ENCODE assay signal across 19 cellular contexts in the genomic region with DNA sequence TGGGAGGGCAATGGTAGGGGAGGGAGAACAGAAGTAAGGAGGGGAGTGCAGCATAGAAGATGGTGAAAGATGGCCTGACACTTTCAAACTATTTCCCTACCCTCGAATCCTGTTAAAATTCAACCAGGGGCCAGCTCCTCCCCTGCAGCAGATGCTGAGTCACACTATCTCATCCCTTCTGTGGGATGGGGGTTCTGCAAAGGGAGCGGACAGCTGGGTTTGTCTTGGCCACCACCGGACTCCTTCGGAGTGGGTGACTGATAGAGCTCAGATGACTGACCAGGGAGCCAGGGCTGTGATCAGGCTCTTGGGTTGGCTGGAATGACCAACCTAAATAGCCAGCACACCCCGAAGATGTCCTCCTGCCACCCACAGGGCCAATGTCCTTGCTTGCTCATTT. TPM values are rescaled to one million over a fixed set of nuclear protein-coding genes. Genes with fewer than 3 reads are reported as not detected.
"Had no signal": no experiment of that assay in that cellular context is flagged by ENCODE, and none has a peak within 500 bp of the region (broad histone marks: within the 10 kb centered on the region; RNA-seq: fewer than 3 reads in every experiment).

No MANE protein-coding gene starts in this region.

- DNase-seq: activated CD4-positive, alpha-beta T cell treated with anti-CD3 and anti-CD28 coated beads for 48 hours; activated CD8-positive, alpha-beta T cell treated with anti-CD3 and anti-CD28 coated beads, Interleukin-2, amount 10 ng/mL, durations not matched to agents 7 days and 5 days; activated naive CD4-positive, alpha-beta T cell treated with anti-CD3 and anti-CD28 coated beads, Interleukin-2, amount 10 ng/mL, durations not matched to agents 7 days and 5 days; caudate nucleus; colonic mucosa; esophagus squamous epithelium; foreskin keratinocyte; heart left ventricle; left ventricle myocardium inferior; ovary; retina; small intestine; T-helper 1 cell; transverse colon had no signal

- H3K27ac ChIP-seq: colonic mucosa, esophagus squamous epithelium, foreskin keratinocyte, heart left ventricle, left ventricle myocardium inferior, ovary, transverse colon had no signal

- H3K27me3 ChIP-seq: colonic mucosa, heart left ventricle, ovary, transverse colon had no signal

- H3K4me3 ChIP-seq: colonic mucosa, esophagus squamous epithelium, heart left ventricle, left ventricle myocardium inferior, ovary, transverse colon had no signal

- ATAC-seq: activated CD8-positive, alpha-beta T cell treated with anti-CD3 and anti-CD28 coated beads, Interleukin-2, amount 10 ng/mL, durations not matched to agents 7 days and 5 days; foreskin keratinocyte; heart left ventricle; stimulated activated effector memory CD8-positive, alpha-beta T cell treated with anti-CD3 and anti-CD28 coated beads, Interleukin-12 subunit alpha, Interleukin-12 subunit beta, amount 100 ng/mL, for 72 hours; WTC11 had no signal

- H3K9me3 ChIP-seq: colonic mucosa, ovary had no signal

- H3K4me1 ChIP-seq: colonic mucosa, esophagus squamous epithelium, foreskin keratinocyte, heart left ventricle, left ventricle myocardium inferior, transverse colon had no signal

- H3K36me3 ChIP-seq: colonic mucosa, esophagus squamous epithelium, heart left ventricle, left ventricle myocardium inferior, ovary, transverse colon had no signal

RNA-seq across cellular contexts. Expression of a gene that starts 47.4 kb away (rescaled TPM):
- total RNA-seq: activated CD8-positive, alpha-beta T cell treated with anti-CD3 and anti-CD28 coated beads, Interleukin-2, amount 10 ng/mL, durations not matched to agents 7 days and 5 days; activated T-helper 2 cell treated with anti-CD3 and anti-CD28 coated beads, Interferon-gamma antibody, Interleukin-2, Interleukin-4, amounts not matched to agents 10 μg/mL and 5 μg/mL and 100 μg/mL, durations not matched to agents 14 hours and 24 hours and 36 hours; colonic mucosa; esophagus squamous epithelium; foreskin keratinocyte; heart left ventricle; left ventricle myocardium inferior; mesenteric fat pad; subcutaneous adipose tissue; transverse colon had no signal
- polyA plus RNA-seq: foreskin keratinocyte, heart left ventricle had no signal
